Comparison of ENCODE assay signal across 8 cellular contexts in genomic region chr1:203326830-203327683, GRCh38. TPM values are rescaled to one million over a fixed set of nuclear protein-coding genes. Genes with fewer than 3 reads are reported as not detected.
A peak's percentile ranks its signal among the peaks of the same experiment; 100 is the strongest.
DNase-seq lines count a peak whose midpoint lies in the region; ATAC-seq, FAIRE-seq and TF ChIP-seq lines count a peak whose summit lies in the region.

No MANE protein-coding gene starts in this region.

- peak; percentile 55 for ATAC-seq in GM21390 (IDR thresholded peaks at IDR 0.05; ENCODE audit: unreplicated experiment)

- DNase-seq in COR-L47 (lab: John Stamatoyannopoulos, UW) (peak; percentile 91), HUDEP-2 (lab: John Stamatoyannopoulos, UW; ENCODE audit: unreplicated experiment in 76 of 76) (peak in 74 of 76 experiments; percentile 47 to 95 (median 88)), NOMO-1 treated with dmso at 0.1 percent for 144 hours (lab: John Stamatoyannopoulos, UW; ENCODE audit: unreplicated experiment) (peak; percentile 93), mesothelial cell of epicardium (ENCODE audit: low spot score in 2 of 2, unreplicated experiment in 2 of 2) (peak; percentile 94 to 96)
- peak; percentile 78 for DNase-seq in activated CD8-positive, alpha-beta memory T cell treated with anti-CD3 and anti-CD28 coated beads, Interleukin-2, amount 50 U/mL, for 24 hours (ENCODE audit: extremely low read depth)
- peak; percentile 91 to 92 for DNase-seq in stimulated activated CD8-positive, alpha-beta memory T cell treated with anti-CD3 and anti-CD28 coated beads, Interleukin-15, amount 100 ng/mL, for 48 hours (ENCODE audit: low read depth in 2 of 2)

- no peaks in the 10 kb centered on the region for H3K36me3 Mint-ChIP-seq in mesothelial cell of epicardium

- H3K27ac Mint-ChIP-seq in mesothelial cell of epicardium: peak overlapping the region; percentile 98

- no peak for TF ChIP-seq CTCF in mesothelial cell of epicardium (IDR thresholded peaks at IDR 0.05; ENCODE audit: unreplicated experiment)

- H3K4me1 Mint-ChIP-seq in mesothelial cell of epicardium: peaks cover 74% of the 10 kb centered on the region

- H3K9me3 Mint-ChIP-seq in mesothelial cell of epicardium: no peaks in the 10 kb centered on the region

- H3K27me3 Mint-ChIP-seq in mesothelial cell of epicardium (ENCODE audit: low read depth): no peaks in the 10 kb centered on the region

- peak; percentile 77 for FAIRE-seq in endometrium (lab: Jason Lieb, UNC)

- H3K4me3 Mint-ChIP-seq in mesothelial cell of epicardium: peak overlapping the region; percentile 51

RNA-seq across cellular contexts. Expression of gene BTG2, which starts 21.7 kb away (rescaled TPM):
- 186 to 192 TPM (median 191 TPM) in 3 replicates for total RNA-seq in mesothelial cell of epicardium

RNA-seq across cellular contexts. Expression of gene FMOD, which starts 23.9 kb away (rescaled TPM):
- 77.3 to 86.0 TPM (median 82.1 TPM) in 3 replicates for total RNA-seq in mesothelial cell of epicardium

Comparison
In these comparisons a context has a peak if more than half of its experiments do, and no peak if none do; other contexts are left out.
1. Peak in every context shown above with its lines: DNase-seq and ATAC-seq.